8 cellular contexts compared by ENCODE assay signal in the genomic region with DNA sequence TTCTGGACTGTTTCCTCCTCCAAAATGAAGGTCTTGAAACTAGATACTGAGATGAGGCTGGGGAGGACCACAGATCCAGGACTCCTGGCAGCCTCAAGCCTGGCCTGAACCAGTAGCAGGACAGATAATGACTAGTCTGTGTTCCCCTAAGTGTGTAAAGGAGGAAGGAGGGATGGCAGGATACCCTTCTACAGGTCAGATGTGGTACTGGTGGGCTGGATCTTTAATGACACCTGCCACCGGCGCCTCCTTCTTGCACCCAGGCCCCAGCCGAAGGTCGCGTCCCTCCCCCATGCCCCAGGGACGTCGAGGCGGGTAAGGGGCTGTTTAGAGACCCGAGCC. TPM values are rescaled to one million over a fixed set of nuclear protein-coding genes. Genes with fewer than 3 reads are reported as not detected.
DNase-seq lines count a peak whose midpoint lies in the region; ATAC-seq and TF ChIP-seq lines count a peak whose summit lies in the region.

No MANE protein-coding gene starts in this region.

- H3K27ac ChIP-seq in psoas muscle, result peak overlapping the region; percentile 95

- peaks cover 29% of the 10 kb centered on the region for H3K4me1 Mint-ChIP-seq in activated T-cell treated with anti-CD3 and anti-CD28 coated beads, Interleukin-2, amount 50 U/mL, for 24 hours (ENCODE audit: low read depth)
- H3K4me1 Mint-ChIP-seq in activated B cell treated with CpG ODN at 0.5 μM for 24 hours, result peaks cover 17% of the 10 kb centered on the region

- peaks cover 8 to 78% of the 10 kb centered on the region in 2 donors for H3K36me3 ChIP-seq in psoas muscle (ENCODE audit: insufficient read depth in 1 of 2, low read depth in 1 of 2)

- POLR2A ChIA-PET in activated B cell treated with CpG ODN at 0.5 μM for 24 hours (lab: Charles Lee), result interaction anchor here (0.6 to 3.3 kb wide), 10 partner anchors 11 to 350 kb away, joined by 4 to 76 read pairs (median 8); partner anchors contain the start of genes DAG1, KLHDC8B, NDUFAF3 and QARS1

- H3K27me3 ChIP-seq in psoas muscle (ENCODE audit: insufficient read depth in 3 of 3, low read length in 2 of 3), result no peaks in the 10 kb centered on the region

- peaks cover 16% of the 10 kb centered on the region for H3K4me1 ChIP-seq in psoas muscle

- CTCF ChIA-PET in activated B cell treated with CpG ODN at 0.5 μM for 24 hours (lab: Charles Lee), result interaction anchor here (1.2 kb wide), 1 partner anchor 26 kb away, joined by 3 read pairs; no protein-coding TSS in a partner anchor

- peak overlapping the region; percentile 98 for H3K4me3 ChIP-seq in psoas muscle

- H3K4me3 Mint-ChIP-seq in activated T-cell treated with anti-CD3 and anti-CD28 coated beads, Interleukin-2, amount 50 U/mL, for 24 hours, result peak overlapping the region; percentile 87
- peak overlapping the region; percentile 84 for H3K4me3 Mint-ChIP-seq in activated B cell treated with CpG ODN at 0.5 μM for 24 hours

- intact Hi-C loops in activated B cell treated with CpG ODN at 0.5 μM for 24 hours (cut with micrococcal nuclease) (loop anchor here (1.0 kb wide), 6 partner anchors 16 to 350 kb away; partner anchors contain the start of genes ARIH2, DAG1, NDUFAF3 and QARS1), psoas muscle (cut with DNase I) (loop anchor here in 1 of 2 donors (5.0 kb wide), 1 partner anchor 47 kb away; the partner anchor contains the start of gene CCDC71)

- no peak for ATAC-seq in activated B cell treated with CpG ODN at 0.5 μM for 24 hours (ENCODE audit: low read depth)
- peak; percentile 2 to 20 (median 11) for ATAC-seq in psoas muscle
- ATAC-seq in HG03565 (IDR thresholded peaks at IDR 0.05; ENCODE audit: unreplicated experiment), result no peak

- H3K36me3 Mint-ChIP-seq in activated T-cell treated with anti-CD3 and anti-CD28 coated beads, Interleukin-2, amount 50 U/mL, for 24 hours (ENCODE audit: low read depth), result peaks cover 46% of the 10 kb centered on the region
- peaks cover 35% of the 10 kb centered on the region for H3K36me3 Mint-ChIP-seq in activated B cell treated with CpG ODN at 0.5 μM for 24 hours (ENCODE audit: low read depth)

- H3K27me3 Mint-ChIP-seq in activated T-cell treated with anti-CD3 and anti-CD28 coated beads, Interleukin-2, amount 50 U/mL, for 24 hours, result no peaks in the 10 kb centered on the region
- no peaks in the 10 kb centered on the region for H3K27me3 Mint-ChIP-seq in activated B cell treated with CpG ODN at 0.5 μM for 24 hours

- no peak for TF ChIP-seq CTCF in activated B cell treated with CpG ODN at 0.5 μM for 24 hours (IDR thresholded peaks at IDR 0.05)
- TF ChIP-seq CTCF in psoas muscle (IDR thresholded peaks at IDR 0.05), result no peak

- no peaks in the 10 kb centered on the region for H3K9me3 ChIP-seq in psoas muscle

- H3K27ac Mint-ChIP-seq in activated T-cell treated with anti-CD3 and anti-CD28 coated beads, Interleukin-2, amount 50 U/mL, for 24 hours, result peak overlapping the region; percentile 93
- H3K27ac Mint-ChIP-seq in activated B cell treated with CpG ODN at 0.5 μM for 24 hours, result peak overlapping the region; percentile 79

- no peak for DNase-seq in activated T-cell treated with anti-CD3 and anti-CD28 coated beads, Interleukin-2, amount 50 U/mL, for 24 hours
- no peak for DNase-seq in activated T-cell treated with anti-CD3 and anti-CD28 coated beads, Interleukin-2, amount 50 U/mL, for 1 hour
- no peak for DNase-seq in activated B cell treated with CpG ODN at 0.5 μM for 24 hours
- peak; percentile 2 for DNase-seq in foreskin melanocyte
- DNase-seq in psoas muscle, result no peak
- DNase-seq in kidney tubule cell (ENCODE audit: low spot score), result no peak
- no peak for DNase-seq in NCI-H2029 (lab: John Stamatoyannopoulos, UW)

- H3K9me3 Mint-ChIP-seq in activated T-cell treated with anti-CD3 and anti-CD28 coated beads, Interleukin-2, amount 50 U/mL, for 24 hours, result no peaks in the 10 kb centered on the region
- no peaks in the 10 kb centered on the region for H3K9me3 Mint-ChIP-seq in activated B cell treated with CpG ODN at 0.5 μM for 24 hours

- 0% methylated on average over 7 to 9 of the region's 9 CpGs for WGBS in psoas muscle, 3 donors

RNA-seq across cellular contexts. Expression of gene USP19, which starts 0.6 kb away (rescaled TPM):
- 62.0 and 75.3 TPM in 2 replicates for total RNA-seq in activated B cell treated with CpG ODN at 0.5 μM for 24 hours
- total RNA-seq in psoas muscle, result 100 to 1,000 TPM in 2 of 4 donors, 10 to 100 TPM in 2; 79.5 to 109 (median 96.3) TPM
- polyA plus RNA-seq in psoas muscle, result 10 to 100 TPM; 29.5 to 94.0 (median 42.9) TPM

RNA-seq across cellular contexts. Expression of gene LAMB2, which starts 12.8 kb away (rescaled TPM):
- not detected in 2 replicates for total RNA-seq in activated B cell treated with CpG ODN at 0.5 μM for 24 hours
- 100 to 1,000 TPM; 133 to 220 (median 141) TPM for total RNA-seq in psoas muscle
- polyA plus RNA-seq in psoas muscle, result 100 to 1,000 TPM in 1 of 3 donors, 10 to 100 TPM in 2; 81.6 to 123 (median 95.3) TPM

RNA-seq across cellular contexts. Expression of gene QARS1, which starts 15.5 kb away (rescaled TPM):
- total RNA-seq in activated B cell treated with CpG ODN at 0.5 μM for 24 hours (321 and 342 TPM in 2 replicates), psoas muscle (100 to 1,000 TPM; 120 to 200 (median 144) TPM)
- polyA plus RNA-seq in psoas muscle, result 100 to 1,000 TPM; 142 to 166 (median 157) TPM

RNA-seq across cellular contexts. Expression of gene QRICH1, which starts 26.2 kb away (rescaled TPM):
- total RNA-seq in activated B cell treated with CpG ODN at 0.5 μM for 24 hours (142 and 155 TPM in 2 replicates), psoas muscle (10 to 100 TPM; 52.8 to 83.9 (median 71.1) TPM)
- 10 to 100 TPM; 21.5 to 37.1 (median 28.6) TPM for polyA plus RNA-seq in psoas muscle

RNA-seq across cellular contexts. Expression of gene CCDC71, which starts 46.1 kb away (rescaled TPM):
- total RNA-seq in activated B cell treated with CpG ODN at 0.5 μM for 24 hours (28.3 and 28.9 TPM in 2 replicates), psoas muscle (10 to 100 TPM; 12.6 to 20.5 (median 14.7) TPM)
- 10 to 100 TPM; 20.0 to 26.8 (median 20.8) TPM for polyA plus RNA-seq in psoas muscle

Comparison
In these comparisons a context has a peak if more than half of its experiments do, and no peak if none do; other contexts are left out.
1. ATAC-seq: peak in psoas muscle (4 of 4); none in activated B cell treated with CpG ODN at 0.5 μM for 24 hours (single experiment) and HG03565 (single experiment).
2. RNA of gene LAMB2, which starts 12.8 kb away (total RNA-seq): 133 to 220 TPM in psoas muscle; not detected in activated B cell treated with CpG ODN at 0.5 μM for 24 hours; every median in the first group is over 100 times any median in the second.